22 cellular contexts compared by ENCODE assay signal in genomic region chr13:34988330-34988791, GRCh38.
"Had no signal": no experiment of that assay in that cellular context is flagged by ENCODE, and none has a peak within 500 bp of the region (broad histone marks: within the 10 kb centered on the region; RNA-seq: fewer than 3 reads in every experiment).

No MANE protein-coding gene starts in this region.

- DNase-seq: colonic mucosa; cortex of kidney; effector CD8-positive, alpha-beta T cell; erythroblast; esophagus squamous epithelium; foreskin fibroblast; foreskin melanocyte; gastrocnemius medialis; glutamatergic neuron; head of caudate nucleus; heart right ventricle; hippocampal formation; left cardiac atrium; left ventricle myocardium superior; lower lobe of right lung; mesendoderm; midbrain; naive thymus-derived CD4-positive, alpha-beta T cell had no signal

- H3K4me1 ChIP-seq: colonic mucosa, esophagus squamous epithelium, gastrocnemius medialis, heart right ventricle, left lung, lower lobe of right lung had no signal

- H3K27ac Mint-ChIP-seq: dendritic cell treated with granulocyte-macrophage colony-stimulating factor and Interleukin-4, amounts not matched to agents 40 ng/mL and 50 ng/mL, for 4 days; naive thymus-derived CD4-positive, alpha-beta T cell had no signal

- H3K4me3 Mint-ChIP-seq: dendritic cell treated with granulocyte-macrophage colony-stimulating factor and Interleukin-4, amounts not matched to agents 40 ng/mL and 50 ng/mL, for 4 days; naive thymus-derived CD4-positive, alpha-beta T cell had no signal

- ATAC-seq: esophagus mucosa; gastrocnemius medialis; heart right ventricle; left cardiac atrium; left lung; left ventricle myocardium superior; lower lobe of right lung; naive thymus-derived CD4-positive, alpha-beta T cell had no signal

- H3K27me3 ChIP-seq: colonic mucosa, esophagus squamous epithelium, gastrocnemius medialis, heart right ventricle, left lung had no signal

- H3K36me3 ChIP-seq: colonic mucosa, esophagus squamous epithelium, gastrocnemius medialis, heart right ventricle, left lung, lower lobe of right lung had no signal

- H3K4me3 ChIP-seq: colonic mucosa, esophagus squamous epithelium, gastrocnemius medialis, heart right ventricle, left lung, lower lobe of right lung had no signal

- H3K27me3 Mint-ChIP-seq: dendritic cell treated with granulocyte-macrophage colony-stimulating factor and Interleukin-4, amounts not matched to agents 40 ng/mL and 50 ng/mL, for 4 days; naive thymus-derived CD4-positive, alpha-beta T cell had no signal

- H3K27ac ChIP-seq: colonic mucosa, epithelial cell of prostate, esophagus squamous epithelium, gastrocnemius medialis, heart right ventricle, left lung, lower lobe of right lung had no signal
